ENCODE assay signal across 1 cellular context in genomic region chr22:48171294-48171693, GRCh38.
TF ChIP-seq lines count a peak whose summit lies in the region.

No MANE protein-coding gene starts in this region.

TF ChIP-seq in A549, 52 proteins besides CTCF, POLR2A, EP300 and RAD21 (continued from another document):
- TF ChIP-seq REST (IDR thresholded peaks at IDR 0.05) = peak; percentile 72
TF ChIP-seq in A549: peak in this region for 1.
